ENCODE assay signal across 24 cellular contexts in genomic region chr17:8821446-8822105, GRCh38. TPM values are rescaled to one million over a fixed set of nuclear protein-coding genes. Genes with fewer than 3 reads are reported as not detected.
DNase-seq lines count a peak whose midpoint lies in the region; ATAC-seq and TF ChIP-seq lines count a peak whose summit lies in the region.
"Had no signal": no experiment of that assay in that cellular context is flagged by ENCODE, and none has a peak within 500 bp of the region (broad histone marks: within the 10 kb centered on the region; RNA-seq: fewer than 3 reads in every experiment).

No MANE protein-coding gene starts in this region.

- no peaks in the 10 kb centered on the region for H3K79me2 ChIP-seq in trophoblast cell (ENCODE audit: control insufficient read depth, insufficient read depth, low read length, poor library complexity)

- TF ChIP-seq EP300 in esophagus muscularis mucosa (IDR thresholded peaks at IDR 0.05): no peak

- no peak overlapping the region for H2BK5ac ChIP-seq in trophoblast cell (ENCODE audit: low read depth, low read length, poor library complexity)

- no peak for ATAC-seq in HG03432 (IDR thresholded peaks at IDR 0.05; ENCODE audit: unreplicated experiment)
- ATAC-seq: CD8-positive, alpha-beta T cell; GM23338; Panc1 had no signal

- H3K9me3 ChIP-seq in right atrium auricular region: peaks cover 0 to 10% of the 10 kb centered on the region in 2 donors
- H3K9me3 ChIP-seq in esophagus muscularis mucosa: peaks cover 0 to 10% (median 3%) of the 10 kb centered on the region in 4 donors
- H3K9me3 ChIP-seq in trophoblast cell (ENCODE audit: insufficient read depth, low read depth, low read length): peaks cover 8% of the 10 kb centered on the region
- H3K9me3 ChIP-seq: HAP-1 had no signal

- WGBS in esophagus muscularis mucosa: 72% methylated on average over 10 of the region's 10 CpGs
- WGBS in trophoblast cell (ENCODE audit: extremely low coverage, insufficient coverage, insufficient read length): no CpG with 5 or more reads among the region's 10 CpGs

- TF ChIP-seq CTCF in right atrium auricular region (IDR thresholded peaks at IDR 0.05) (no peak), esophagus muscularis mucosa (IDR thresholded peaks at IDR 0.05) (no peak), dorsolateral prefrontal cortex (IDR thresholded peaks at IDR 0.05 in 54 of 56, conservative IDR thresholded peaks at IDR 0.05 in 2 of 56; ENCODE audit: low read depth in 1 of 56, partially characterized antibody in 56 of 56) (no peak)

- H2BK120ac ChIP-seq in trophoblast cell (ENCODE audit: insufficient read depth, low read length, poor library complexity): no peak overlapping the region

- no peak for TF ChIP-seq POLR2A in esophagus muscularis mucosa (IDR thresholded peaks at IDR 0.05; ENCODE audit: low read depth)

- DNase-seq in right atrium auricular region (ENCODE audit: low spot score) (peak; percentile 46), cardiac septum (ENCODE audit: low spot score) (no peak), esophagus muscularis mucosa (ENCODE audit: extremely low spot score) (peak; percentile 62), trophoblast cell (no peak), cerebellar cortex (ENCODE audit: low spot score) (no peak), dorsolateral prefrontal cortex (no peak)
- DNase-seq: AML-193, C1 segment of cervical spinal cord, DND-41, KG1, NCI-H1092 treated with DMSO at 0.1 percent for 48 hours, NCI-H146, NCI-H2029, NCI-H226, NCI-H510A treated with DMSO at 0.1 percent for 48 hours, NCI-H82, SIG-M5 had no signal

- H3K27ac ChIP-seq in right atrium auricular region (no peak overlapping the region), esophagus muscularis mucosa (replicated peaks in 1 of 4) (no peak overlapping the region), trophoblast cell (ENCODE audit: low read depth, low read length) (no peak overlapping the region), dorsolateral prefrontal cortex (no peak overlapping the region)

- H2AK5ac ChIP-seq in trophoblast cell (ENCODE audit: low read length): no peak overlapping the region

- no peak overlapping the region for H3K4me3 ChIP-seq in right atrium auricular region
- H3K4me3 ChIP-seq in esophagus muscularis mucosa: no peak overlapping the region
- H3K4me3 ChIP-seq in trophoblast cell (ENCODE audit: low read depth, low read length): peak overlapping the region; percentile 18
- no peak overlapping the region for H3K4me3 ChIP-seq in dorsolateral prefrontal cortex
- H3K4me3 ChIP-seq: GM23338, HAP-1 had no signal

- H2AFZ ChIP-seq in trophoblast cell (ENCODE audit: insufficient read depth, low read length, poor library complexity): no peak overlapping the region
- H2AFZ ChIP-seq: GM23338 had no signal

- no peak overlapping the region for H3K4ac ChIP-seq in trophoblast cell (ENCODE audit: low read depth, low read length)

- no peak overlapping the region for H2BK12ac ChIP-seq in trophoblast cell (ENCODE audit: low read length)

- intact Hi-C loops in cardiac septum (cut with DNase I) (no loop called here), esophagus muscularis mucosa (cut with DNase I) (no loop called here), dorsolateral prefrontal cortex (cut with DNase I) (no loop called here)

- H3K36me3 ChIP-seq in right atrium auricular region (no peaks in the 10 kb centered on the region), esophagus muscularis mucosa (no peaks in the 10 kb centered on the region), trophoblast cell (ENCODE audit: control insufficient read depth in 1 of 2, insufficient read depth in 2 of 2, low read length in 2 of 2) (no peaks in the 10 kb centered on the region)
- H3K36me3 ChIP-seq: HAP-1 had no signal

- no peak overlapping the region for H3K9ac ChIP-seq in trophoblast cell (ENCODE audit: low read length)

- no peak overlapping the region for H4K12ac ChIP-seq in trophoblast cell (ENCODE audit: low read depth, low read length)

- H3K27me3 ChIP-seq in right atrium auricular region (no peaks in the 10 kb centered on the region), esophagus muscularis mucosa (peaks cover 0 to 28% (median 0%) of the 10 kb centered on the region in 4 donors), trophoblast cell (ENCODE audit: insufficient read depth, low read length) (no peaks in the 10 kb centered on the region), dorsolateral prefrontal cortex (peaks cover 0 to 8% (median 0%) of the 10 kb centered on the region in 45 donors)

- H3K4me1 ChIP-seq in right atrium auricular region (no peaks in the 10 kb centered on the region), esophagus muscularis mucosa (no peaks in the 10 kb centered on the region), trophoblast cell (ENCODE audit: control insufficient read depth in 1 of 2, insufficient read depth in 2 of 2, low read length in 2 of 2) (no peaks in the 10 kb centered on the region)
- H3K4me1 ChIP-seq: HAP-1 had no signal

- H3K79me1 ChIP-seq in trophoblast cell (ENCODE audit: low read length): no peaks in the 10 kb centered on the region

- no peak overlapping the region for H3K4me2 ChIP-seq in trophoblast cell (ENCODE audit: low read length)
- H3K4me2 ChIP-seq: GM23338 had no signal

- no peak overlapping the region for H4K91ac ChIP-seq in trophoblast cell (ENCODE audit: low read depth, low read length)

- no peak overlapping the region for H3K14ac ChIP-seq in trophoblast cell (ENCODE audit: low read length)

- no peak overlapping the region for H4K8ac ChIP-seq in trophoblast cell (ENCODE audit: low read depth, low read length)

- no peak overlapping the region for H3K18ac ChIP-seq in trophoblast cell (ENCODE audit: low read length)

- H3K23ac ChIP-seq in trophoblast cell (ENCODE audit: low read length): no peak overlapping the region

RNA-seq across cellular contexts. Expression of gene MFSD6L, which starts 22.4 kb away (rescaled TPM):
- under 1 TPM in 1 of 2 donors, not detected in 1; 0.12 TPM for total RNA-seq in right atrium auricular region
- not detected for total RNA-seq in cardiac septum
- total RNA-seq in esophagus muscularis mucosa: under 1 TPM in 2 of 4 donors, not detected in 2; 0.17 to 0.33 TPM
- polyA plus RNA-seq in trophoblast cell (2013): 0.48 and 0.56 TPM in 2 replicates
- under 1 TPM in 21 of 120 experiments, not detected in 99; 0.17 to 0.44 (median 0.30) TPM for total RNA-seq in dorsolateral prefrontal cortex
- total RNA-seq: A172; CD8-positive, alpha-beta T cell had no signal
- polyA plus RNA-seq: AG04450 had no signal

RNA-seq across cellular contexts. Expression of gene PIK3R6, which starts 45.9 kb away (rescaled TPM):
- total RNA-seq in right atrium auricular region (under 1 TPM in 1 of 2 donors, not detected in 1; 0.51 TPM), cardiac septum (1.00 TPM), esophagus muscularis mucosa (1 to 10 TPM in 3 of 4 donors, under 1 TPM in 1; 0.52 to 3.3 (median 1.8) TPM), dorsolateral prefrontal cortex (1 to 10 TPM in 30 of 120 experiments, under 1 TPM in 89, not detected in 1; 0.13 to 1.8 (median 0.75) TPM)
- 0.01 TPM in 1 of 2 replicates, not detected in the other for polyA plus RNA-seq in trophoblast cell (2013)
- total RNA-seq: A172 had no signal
- polyA plus RNA-seq: AG04450 had no signal

Comparison
In these comparisons a context has a peak if more than half of its experiments do, and no peak if none do; other contexts are left out.
1. DNase-seq: peak in right atrium auricular region (single experiment) and esophagus muscularis mucosa (single experiment); none in cardiac septum (single experiment), trophoblast cell (0 of 2), cerebellar cortex (single experiment) and dorsolateral prefrontal cortex (0 of 10).